11 cellular contexts compared by ENCODE assay signal in genomic region chr12:116346751-116347150, GRCh38.
DNase-seq lines count a peak whose midpoint lies in the region; ATAC-seq and TF ChIP-seq lines count a peak whose summit lies in the region.
"Had no signal": no experiment of that assay in that cellular context is flagged by ENCODE, and none has a peak within 500 bp of the region (broad histone marks: within the 10 kb centered on the region; RNA-seq: fewer than 3 reads in every experiment).

No MANE protein-coding gene starts in this region.

- DNase-seq in Right ventricle myocardium inferior (ENCODE audit: missing footprints) (no peak), left ventricle myocardium inferior (no peak), astrocyte of the hippocampus (ENCODE audit: low read depth, low spot score) (peak; percentile 83), kidney tubule cell (ENCODE audit: low spot score) (peak; percentile 67), uterus (no peak), colonic mucosa (no peak)
- DNase-seq: substantia nigra had no signal

- H3K9me3 ChIP-seq in left ventricle myocardium inferior (replicated peaks), result peaks cover 21% of the 10 kb centered on the region
- no peaks in the 10 kb centered on the region for H3K9me3 ChIP-seq in uterus
- no peaks in the 10 kb centered on the region for H3K9me3 ChIP-seq in colonic mucosa
- H3K9me3 ChIP-seq: ascending aorta had no signal

- H3K27ac ChIP-seq in left ventricle myocardium inferior (replicated peaks), result no peak overlapping the region
- peak overlapping the region; percentile 3 to 7 for H3K27ac ChIP-seq in uterus
- no peak overlapping the region for H3K27ac ChIP-seq in colonic mucosa
- H3K27ac ChIP-seq: BLaER1 had no signal

- ATAC-seq in Right ventricle myocardium inferior, result peak; percentile 59
- no peak for ATAC-seq in HG03095 (IDR thresholded peaks at IDR 0.05; ENCODE audit: unreplicated experiment)
- no peak for ATAC-seq in HG02642 (IDR thresholded peaks at IDR 0.05; ENCODE audit: poor library complexity, unreplicated experiment)

- no peaks in the 10 kb centered on the region for H3K27me3 ChIP-seq in left ventricle myocardium inferior (ENCODE audit: low read depth)
- no peaks in the 10 kb centered on the region for H3K27me3 ChIP-seq in uterus
- H3K27me3 ChIP-seq in colonic mucosa, result no peaks in the 10 kb centered on the region
- H3K27me3 ChIP-seq: ascending aorta, BLaER1 had no signal

- H3K4me1 ChIP-seq in left ventricle myocardium inferior, result peaks cover 10% of the 10 kb centered on the region
- H3K4me1 ChIP-seq in uterus, result no peaks in the 10 kb centered on the region
- H3K4me1 ChIP-seq in colonic mucosa, result peaks cover 6% of the 10 kb centered on the region
- H3K4me1 ChIP-seq: BLaER1 had no signal

- intact Hi-C loops in Right ventricle myocardium inferior (cut with DNase I), result no loop called here
- intact Hi-C loops in left ventricle myocardium inferior (cut with micrococcal nuclease), result no loop called here
- intact Hi-C loops in uterus (cut with DNase I; ENCODE audit: low total_unique reads), result no loop called here
- intact Hi-C loops in colonic mucosa (cut with DNase I), result no loop called here

- H3K9ac ChIP-seq in colonic mucosa (ENCODE audit: low read depth in 2 of 2, low read length in 2 of 2), result no peak overlapping the region
- H3K9ac ChIP-seq: BLaER1 had no signal

- H3K4me3 ChIP-seq in left ventricle myocardium inferior (no peak overlapping the region), uterus (no peak overlapping the region), colonic mucosa (no peak overlapping the region)
- H3K4me3 ChIP-seq: ascending aorta, BLaER1 had no signal

- TF ChIP-seq CTCF in left ventricle myocardium inferior (IDR thresholded peaks at IDR 0.05; ENCODE audit: borderline replicate concordance) (no peak), uterus (IDR thresholded peaks at IDR 0.05) (no peak), colonic mucosa (IDR thresholded peaks at IDR 0.05) (no peak)

- no peak for TF ChIP-seq POLR2A in uterus (IDR thresholded peaks at IDR 0.05)

- H3K36me3 ChIP-seq in left ventricle myocardium inferior (no peaks in the 10 kb centered on the region), uterus (no peaks in the 10 kb centered on the region), colonic mucosa (no peaks in the 10 kb centered on the region)
- H3K36me3 ChIP-seq: ascending aorta, BLaER1 had no signal

Comparison
In these comparisons a context has a peak if more than half of its experiments do, and no peak if none do; other contexts are left out.
1. DNase-seq: peak in astrocyte of the hippocampus (single experiment) and kidney tubule cell (single experiment); none in Right ventricle myocardium inferior (single experiment), left ventricle myocardium inferior (single experiment), uterus (0 of 2) and colonic mucosa (single experiment).
2. H3K27ac ChIP-seq: peak in uterus (2 of 2); none in left ventricle myocardium inferior (single experiment) and colonic mucosa (single experiment).